In genomic region chr2:106037922-106038321, GRCh38 we compare ENCODE assay signal across 14 cellular contexts.
DNase-seq lines count a peak whose midpoint lies in the region; ATAC-seq and TF ChIP-seq lines count a peak whose summit lies in the region.
"Had no signal": no experiment of that assay in that cellular context is flagged by ENCODE, and none has a peak within 500 bp of the region (broad histone marks: within the 10 kb centered on the region; RNA-seq: fewer than 3 reads in every experiment).

No MANE protein-coding gene starts in this region.

- no peak overlapping the region for H3K14ac ChIP-seq in H9 (ENCODE audit: insufficient read depth, low read length)

- H4K8ac ChIP-seq in H9 (replicated peaks; ENCODE audit: insufficient read length, low read depth, low read length) = no peak overlapping the region

- no peak overlapping the region for H3K9ac ChIP-seq in H9 (ENCODE audit: extremely low read depth, insufficient read length, low read length)

- no peak overlapping the region for H2BK20ac ChIP-seq in H9 (ENCODE audit: low read depth, low read length, poor library complexity, severe bottlenecking)

- no CpG with 5 or more reads among the region's 7 CpGs for WGBS in H9 (ENCODE audit: extremely low coverage, insufficient read length, low lambda C conversion rate)
- WGBS in sigmoid colon, 2 donors = 88 to 89% methylated on average over 7 of the region's 7 CpGs

- CTCF ChIA-PET in CD4-positive, alpha-beta T cell (lab: Charles Lee) = no interaction called here

- no peak overlapping the region for H3K27ac ChIP-seq in CD4-positive, CD25-positive, alpha-beta regulatory T cell (ENCODE audit: insufficient read depth, low read length, poor library complexity, severe bottlenecking)
- H3K27ac ChIP-seq in H9 (ENCODE audit: insufficient read length, low read depth, low read length) (no peak overlapping the region), sigmoid colon (peak overlapping the region in 3 of 4 donors; percentile 54 to 69 (median 59))
- H3K27ac ChIP-seq in CD4-positive, alpha-beta T cell (ENCODE audit: low read depth, low read length) = no peak overlapping the region

- H4K5ac ChIP-seq in H9 (ENCODE audit: insufficient read length, low read depth, low read length) = no peak overlapping the region

- no peak overlapping the region for H3K4me3 ChIP-seq in CD4-positive, CD25-positive, alpha-beta regulatory T cell (ENCODE audit: low read depth, low read length)
- H3K4me3 ChIP-seq in sigmoid colon = no peak overlapping the region
- H3K4me3 ChIP-seq: HAP-1 had no signal

- intact Hi-C loops in sigmoid colon (cut with DNase I) = loop anchor here (10.0 kb wide), 1 partner anchor 663 kb away; no protein-coding TSS in a partner anchor
- intact Hi-C loops in CD4-positive, alpha-beta T cell (cut with DNase I, micrococcal nuclease) = no loop called here

- no peak overlapping the region for H2BK15ac ChIP-seq in H9 (ENCODE audit: low read depth, low read length)

- no peak for TF ChIP-seq EP300 in sigmoid colon (IDR thresholded peaks at IDR 0.05)

- H2BK120ac ChIP-seq in H9 (ENCODE audit: low read depth, low read length, poor library complexity, severe bottlenecking) = peak overlapping the region; percentile 51

- no peak overlapping the region for H2BK12ac ChIP-seq in H9 (ENCODE audit: insufficient read length, low read depth, low read length)

- H4K91ac ChIP-seq in H9 (ENCODE audit: insufficient read length, low read depth, low read length) = no peak overlapping the region

- DNase-seq in CD4-positive, CD25-positive, alpha-beta regulatory T cell = no peak
- DNase-seq in H9 = no peak
- no peak for DNase-seq in effector memory CD8-positive, alpha-beta T cell
- no peak for DNase-seq in sigmoid colon
- no peak for DNase-seq in CD4-positive, alpha-beta T cell
- DNase-seq in islet precursor cell = no peak
- no peak for DNase-seq in activated T-cell treated with anti-CD3 and anti-CD28 coated beads, Interleukin-2, amount 50 U/mL, for 72 hours
- DNase-seq: ACHN; CD4-positive, alpha-beta memory T cell; DMS153; DMS79; GDM1 had no signal

- H3K4me1 ChIP-seq in CD4-positive, CD25-positive, alpha-beta regulatory T cell (ENCODE audit: control insufficient read depth, insufficient read depth, low read length, poor library complexity, severe bottlenecking) = no peaks in the 10 kb centered on the region
- H3K4me1 ChIP-seq in H9 (ENCODE audit: insufficient read depth, low read length) (no peaks in the 10 kb centered on the region; the same call in 1 of the 2 replicates), sigmoid colon (peaks cover 0 to 46% (median 24%) of the 10 kb centered on the region in 4 donors)
- H3K4me1 ChIP-seq: BE2C, HAP-1 had no signal

- TF ChIP-seq CTCF in H9 (conservative IDR thresholded peaks at IDR 0.05) (no peak), sigmoid colon (IDR thresholded peaks at IDR 0.05) (no peak)
- no peak for TF ChIP-seq CTCF in CD4-positive, alpha-beta T cell (IDR thresholded peaks at IDR 0.05)

- no peak overlapping the region for H2AK5ac ChIP-seq in H9 (ENCODE audit: insufficient read length, low read length)

- H3K79me1 ChIP-seq in H9 (ENCODE audit: insufficient read depth, low read depth, low read length, poor library complexity, severe bottlenecking) = no peaks in the 10 kb centered on the region

- ATAC-seq in CD4-positive, CD25-positive, alpha-beta regulatory T cell (ENCODE audit: low read depth in 2 of 2) = no peak
- ATAC-seq in effector memory CD8-positive, alpha-beta T cell (replicated peaks) = no peak
- no peak for ATAC-seq in CD4-positive, alpha-beta T cell (ENCODE audit: poor library complexity)
- ATAC-seq in activated T-cell treated with anti-CD3 and anti-CD28 coated beads, Interleukin-2, amount 50 U/mL, for 72 hours (replicated peaks in 1 of 2) = no peak

- no peak overlapping the region for H3K23ac ChIP-seq in H9 (ENCODE audit: insufficient read length, low read depth, low read length)

- H3K4me2 ChIP-seq in H9 (ENCODE audit: insufficient read depth, insufficient read length, low read length) = no peak overlapping the region

- H3K23me2 ChIP-seq in H9 (ENCODE audit: insufficient read length, low read depth, low read length, poor library complexity, severe bottlenecking) = no peaks in the 10 kb centered on the region

- no peaks in the 10 kb centered on the region for H3K27me3 Mint-ChIP-seq in CD4-positive, CD25-positive, alpha-beta regulatory T cell
- H3K27me3 Mint-ChIP-seq in H9 (ENCODE audit: low read depth) = peaks cover 2% of the 10 kb centered on the region
- H3K27me3 Mint-ChIP-seq in effector memory CD8-positive, alpha-beta T cell = no peaks in the 10 kb centered on the region
- H3K27me3 Mint-ChIP-seq in CD4-positive, alpha-beta T cell = no peaks in the 10 kb centered on the region
- no peaks in the 10 kb centered on the region for H3K27me3 Mint-ChIP-seq in activated T-cell treated with anti-CD3 and anti-CD28 coated beads, Interleukin-2, amount 50 U/mL, for 72 hours (ENCODE audit: low read depth)
- H3K27me3 Mint-ChIP-seq: CD4-positive, alpha-beta memory T cell had no signal

- no peaks in the 10 kb centered on the region for H4K20me1 ChIP-seq in H9 (ENCODE audit: control insufficient read depth, insufficient read depth, insufficient read length)

- no peaks in the 10 kb centered on the region for H3K27me3 ChIP-seq in CD4-positive, CD25-positive, alpha-beta regulatory T cell (ENCODE audit: control insufficient read depth, insufficient read depth, low read length)
- no peaks in the 10 kb centered on the region for H3K27me3 ChIP-seq in H9 (ENCODE audit: insufficient read depth, low read length)
- H3K27me3 ChIP-seq in sigmoid colon = no peaks in the 10 kb centered on the region
- no peaks in the 10 kb centered on the region for H3K27me3 ChIP-seq in CD4-positive, alpha-beta T cell (ENCODE audit: control insufficient read depth, insufficient read depth, low read length)
- H3K27me3 ChIP-seq: BE2C had no signal

- H3K9me3 Mint-ChIP-seq in CD4-positive, CD25-positive, alpha-beta regulatory T cell = peaks cover 0 to 3% (median 0%) of the 10 kb centered on the region in 7 donors
- H3K9me3 Mint-ChIP-seq in H9 = peaks cover 4 to 6% of the 10 kb centered on the region in 2 experiments; a peak in 2 of 5 replicates
- no peaks in the 10 kb centered on the region for H3K9me3 Mint-ChIP-seq in effector memory CD8-positive, alpha-beta T cell
- H3K9me3 Mint-ChIP-seq in CD4-positive, alpha-beta T cell = no peaks in the 10 kb centered on the region
- H3K9me3 Mint-ChIP-seq in activated T-cell treated with anti-CD3 and anti-CD28 coated beads, Interleukin-2, amount 50 U/mL, for 72 hours = peaks cover 0 to under 1% of the 10 kb centered on the region in 2 donors

- no peaks in the 10 kb centered on the region for H3K79me2 ChIP-seq in H9 (ENCODE audit: insufficient read depth, low read length)

- no peak overlapping the region for H3K4me3 Mint-ChIP-seq in CD4-positive, CD25-positive, alpha-beta regulatory T cell
- no peak overlapping the region for H3K4me3 Mint-ChIP-seq in H9
- peak overlapping the region in 1 of 2 donors; percentile 6 for H3K4me3 Mint-ChIP-seq in effector memory CD8-positive, alpha-beta T cell
- H3K4me3 Mint-ChIP-seq in CD4-positive, alpha-beta T cell = no peak overlapping the region
- H3K4me3 Mint-ChIP-seq in activated T-cell treated with anti-CD3 and anti-CD28 coated beads, Interleukin-2, amount 50 U/mL, for 72 hours = no peak overlapping the region
- H3K4me3 Mint-ChIP-seq: CD4-positive, alpha-beta memory T cell had no signal

- no peaks in the 10 kb centered on the region for H3K36me3 Mint-ChIP-seq in CD4-positive, CD25-positive, alpha-beta regulatory T cell
- no peaks in the 10 kb centered on the region for H3K36me3 Mint-ChIP-seq in H9 (ENCODE audit: insufficient read depth in 1 of 3, low read depth in 3 of 3)
- H3K36me3 Mint-ChIP-seq in effector memory CD8-positive, alpha-beta T cell (ENCODE audit: insufficient read depth) = no peaks in the 10 kb centered on the region
- no peaks in the 10 kb centered on the region for H3K36me3 Mint-ChIP-seq in CD4-positive, alpha-beta T cell (ENCODE audit: low read depth)
- no peaks in the 10 kb centered on the region for H3K36me3 Mint-ChIP-seq in activated T-cell treated with anti-CD3 and anti-CD28 coated beads, Interleukin-2, amount 50 U/mL, for 72 hours (ENCODE audit: insufficient read depth in 2 of 2)
- H3K36me3 Mint-ChIP-seq: CD4-positive, alpha-beta memory T cell had no signal

- H3K27ac Mint-ChIP-seq in CD4-positive, CD25-positive, alpha-beta regulatory T cell = peak overlapping the region in 2 of 3 donors; percentile 1 to 59
- no peak overlapping the region for H3K27ac Mint-ChIP-seq in H9
- H3K27ac Mint-ChIP-seq in effector memory CD8-positive, alpha-beta T cell = peak overlapping the region; percentile 13 to 42
- H3K27ac Mint-ChIP-seq in CD4-positive, alpha-beta T cell = no peak overlapping the region
- no peak overlapping the region for H3K27ac Mint-ChIP-seq in activated T-cell treated with anti-CD3 and anti-CD28 coated beads, Interleukin-2, amount 50 U/mL, for 72 hours

- no peak overlapping the region for H3T11ph ChIP-seq in H9 (ENCODE audit: low read length)

- no peak overlapping the region for H3K4ac ChIP-seq in H9 (ENCODE audit: low read depth, low read length)

- H2AFZ ChIP-seq in H9 (ENCODE audit: low read length) = no peak overlapping the region

- H3K36me3 ChIP-seq in CD4-positive, CD25-positive, alpha-beta regulatory T cell (ENCODE audit: control insufficient read depth, insufficient read depth, low read length) = no peaks in the 10 kb centered on the region
- H3K36me3 ChIP-seq in sigmoid colon = no peaks in the 10 kb centered on the region
- H3K36me3 ChIP-seq: BE2C, HAP-1 had no signal

- H3K9me3 ChIP-seq in CD4-positive, CD25-positive, alpha-beta regulatory T cell (ENCODE audit: control insufficient read depth in 2 of 2, low read length in 2 of 2) = no peaks in the 10 kb centered on the region
- H3K9me3 ChIP-seq in H9 (ENCODE audit: control insufficient read depth, low read depth, low read length) (no peaks in the 10 kb centered on the region), sigmoid colon (no peaks in the 10 kb centered on the region)
- no peaks in the 10 kb centered on the region for H3K9me3 ChIP-seq in CD4-positive, alpha-beta T cell (ENCODE audit: control insufficient read depth, low read length)
- H3K9me3 ChIP-seq: BE2C, HAP-1 had no signal

- no peak overlapping the region for H3K56ac ChIP-seq in H9 (ENCODE audit: insufficient read length, low read depth, low read length)

- POLR2A ChIA-PET in CD4-positive, alpha-beta T cell (lab: Charles Lee) = no interaction called here

- H3K4me1 Mint-ChIP-seq in CD4-positive, CD25-positive, alpha-beta regulatory T cell = peaks cover 0 to 10% (median 4%) of the 10 kb centered on the region in 4 donors
- H3K4me1 Mint-ChIP-seq in H9 = no peaks in the 10 kb centered on the region
- peaks cover 3 to 8% of the 10 kb centered on the region in 2 donors for H3K4me1 Mint-ChIP-seq in effector memory CD8-positive, alpha-beta T cell (ENCODE audit: low read depth in 2 of 2)
- H3K4me1 Mint-ChIP-seq in CD4-positive, alpha-beta T cell (ENCODE audit: low read depth) = peaks cover 12% of the 10 kb centered on the region
- H3K4me1 Mint-ChIP-seq in activated T-cell treated with anti-CD3 and anti-CD28 coated beads, Interleukin-2, amount 50 U/mL, for 72 hours (ENCODE audit: low read depth) = peaks cover 7% of the 10 kb centered on the region

- TF ChIP-seq POLR2A in sigmoid colon (IDR thresholded peaks at IDR 0.05) = no peak

- H3K18ac ChIP-seq in H9 (ENCODE audit: insufficient read length, low read depth, low read length) = no peak overlapping the region

- no peak overlapping the region for H2BK5ac ChIP-seq in H9 (ENCODE audit: insufficient read length, low read length)

Comparison
In these comparisons a context has a peak if more than half of its experiments do, and no peak if none do; other contexts are left out.
1. H3K27ac ChIP-seq: peak in sigmoid colon (3 of 4); none in CD4-positive, CD25-positive, alpha-beta regulatory T cell (single experiment), H9 (single experiment) and CD4-positive, alpha-beta T cell (single experiment).
2. H3K27ac Mint-ChIP-seq: peak in CD4-positive, CD25-positive, alpha-beta regulatory T cell (2 of 3) and effector memory CD8-positive, alpha-beta T cell (2 of 2); none in H9 (0 of 3), CD4-positive, alpha-beta T cell (single experiment) and activated T-cell treated with anti-CD3 and anti-CD28 coated beads, Interleukin-2, amount 50 U/mL, for 72 hours (single experiment).